Comparison of ENCODE assay signal across 20 cellular contexts in the genomic region with DNA sequence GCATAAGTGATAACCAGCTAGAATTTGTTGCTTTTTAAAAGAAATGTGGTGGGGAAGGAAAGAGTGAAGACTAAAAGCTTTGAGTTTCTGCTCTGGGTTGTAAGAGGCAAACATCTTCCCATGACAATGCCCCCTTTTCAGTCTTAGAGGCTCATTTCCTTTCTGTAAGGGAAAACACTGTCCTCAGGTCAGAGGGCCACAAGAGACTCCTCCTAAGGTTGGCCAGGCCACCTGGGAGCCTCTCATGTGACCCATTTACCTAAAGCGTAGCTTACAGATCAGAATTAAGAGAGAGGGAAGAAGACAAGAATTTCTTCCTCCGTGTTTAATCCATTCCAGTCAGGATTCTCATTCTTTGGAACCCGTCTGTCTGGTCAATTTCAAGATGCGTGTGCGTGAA.
A peak's percentile ranks its signal among the peaks of the same experiment; 100 is the strongest.
DNase-seq lines count a peak whose midpoint lies in the region; ATAC-seq, FAIRE-seq and TF ChIP-seq lines count a peak whose summit lies in the region.
"Had no signal": no experiment of that assay in that cellular context is flagged by ENCODE, and none has a peak within 500 bp of the region (broad histone marks: within the 10 kb centered on the region; RNA-seq: fewer than 3 reads in every experiment).

No MANE protein-coding gene starts in this region.

- H3K9me3 Mint-ChIP-seq in H9: no peaks in the 10 kb centered on the region; a peak in 1 of 5 replicates
- H3K9me3 Mint-ChIP-seq in osteocyte (ENCODE audit: unreplicated experiment): no peaks in the 10 kb centered on the region
- H3K9me3 Mint-ChIP-seq in stimulated activated naive B cell treated with anti-CD40 and anti-IgM and Interleukin-4, amounts not matched to agents 10 μg/mL and 1 μg/mL and 100 μg/mL, for 72 hours: peaks cover 0 to 3% of the 10 kb centered on the region in 2 donors

- H3K4me2 ChIP-seq in H9 (ENCODE audit: insufficient read depth, insufficient read length, low read length) (peak overlapping the region; percentile 6), H1 (ENCODE audit: insufficient read depth in 1 of 2, low read depth in 2 of 2, low read length in 2 of 2) (peak overlapping the region; percentile 12 to 51; a peak in 3 of 4 replicates), mesenchymal stem cell (ENCODE audit: low read length, poor library complexity, severe bottlenecking) (no peak overlapping the region)

- H3K56ac ChIP-seq in H9 (ENCODE audit: insufficient read length, low read depth, low read length) (no peak overlapping the region), H1 (replicated peaks; ENCODE audit: insufficient read length, low read depth, low read length) (no peak overlapping the region)

- H3K9me3 ChIP-seq in H9 (ENCODE audit: control insufficient read depth, low read depth, low read length) (no peaks in the 10 kb centered on the region), H1 (ENCODE audit: insufficient read depth in 2 of 2, low read depth in 1 of 2, low read length in 1 of 2) (no peaks in the 10 kb centered on the region), mesenchymal stem cell (ENCODE audit: control insufficient read depth, low read length) (no peaks in the 10 kb centered on the region), left lung (no peaks in the 10 kb centered on the region), tibial artery (no peaks in the 10 kb centered on the region)

- H3K4me1 Mint-ChIP-seq in H9: peaks cover 29 to 37% of the 10 kb centered on the region in 2 experiments
- H3K4me1 Mint-ChIP-seq in osteocyte (ENCODE audit: unreplicated experiment): peaks cover 60% of the 10 kb centered on the region
- H3K4me1 Mint-ChIP-seq in stimulated activated naive B cell treated with anti-CD40 and anti-IgM and Interleukin-4, amounts not matched to agents 10 μg/mL and 1 μg/mL and 100 μg/mL, for 72 hours: peaks cover 0 to 3% of the 10 kb centered on the region in 2 donors
- H3K4me1 Mint-ChIP-seq: CD4-positive, alpha-beta memory T cell had no signal

- H3K9ac ChIP-seq in H9 (ENCODE audit: extremely low read depth, insufficient read length, low read length) (no peak overlapping the region), H1 (replicated peaks in 1 of 4; ENCODE audit: extremely low read depth in 1 of 4, low read depth in 3 of 4, low read length in 3 of 4) (no peak overlapping the region), mesenchymal stem cell (ENCODE audit: low read length) (no peak overlapping the region)

- no peak overlapping the region for H2BK15ac ChIP-seq in H9 (ENCODE audit: low read depth, low read length)
- no peak overlapping the region for H2BK15ac ChIP-seq in H1 (ENCODE audit: low read length)
- H2BK15ac ChIP-seq in mesenchymal stem cell (ENCODE audit: low read depth, poor library complexity, severe bottlenecking): peak overlapping the region; percentile 67

- H4K20me1 ChIP-seq in H9 (ENCODE audit: control insufficient read depth, insufficient read depth, insufficient read length) (no peaks in the 10 kb centered on the region), H1 (replicated peaks in 1 of 2; ENCODE audit: control insufficient read depth in 1 of 2, insufficient read depth in 2 of 2, low read length in 2 of 2) (no peaks in the 10 kb centered on the region)

- H3K23me2 ChIP-seq in H9 (ENCODE audit: insufficient read length, low read depth, low read length, poor library complexity, severe bottlenecking): no peaks in the 10 kb centered on the region
- H3K23me2 ChIP-seq in H1 (ENCODE audit: low read depth, low read length): peaks cover 2% of the 10 kb centered on the region; the same call in 1 of the 2 replicates

- H3K4me3 Mint-ChIP-seq in H9 (peak overlapping the region in 1 of 2 experiments; percentile 51; a peak in 1 of 5 replicates), osteocyte (ENCODE audit: unreplicated experiment) (no peak overlapping the region)
- H3K4me3 Mint-ChIP-seq in stimulated activated naive B cell treated with anti-CD40 and anti-IgM and Interleukin-4, amounts not matched to agents 10 μg/mL and 1 μg/mL and 100 μg/mL, for 72 hours: no peak overlapping the region
- H3K4me3 Mint-ChIP-seq: CD4-positive, alpha-beta memory T cell had no signal

- TF ChIP-seq EP300 in H1 (IDR thresholded peaks at IDR 0.05; ENCODE audit: borderline replicate concordance in 1 of 2, low read depth in 2 of 2, low read length in 2 of 2): no peak

- no peaks in the 10 kb centered on the region for H3K36me3 Mint-ChIP-seq in H9 (ENCODE audit: insufficient read depth in 1 of 3, low read depth in 3 of 3)
- H3K36me3 Mint-ChIP-seq in osteocyte (ENCODE audit: unreplicated experiment): no peaks in the 10 kb centered on the region
- H3K36me3 Mint-ChIP-seq in stimulated activated naive B cell treated with anti-CD40 and anti-IgM and Interleukin-4, amounts not matched to agents 10 μg/mL and 1 μg/mL and 100 μg/mL, for 72 hours: no peaks in the 10 kb centered on the region
- H3K36me3 Mint-ChIP-seq: CD4-positive, alpha-beta memory T cell had no signal

- H3K27ac ChIP-seq in H9 (ENCODE audit: insufficient read length, low read depth, low read length) (no peak overlapping the region), H1 (ENCODE audit: low read depth, low read length) (no peak overlapping the region), mesenchymal stem cell (ENCODE audit: low read length, poor library complexity, severe bottlenecking) (no peak overlapping the region), left lung (no peak overlapping the region), tibial artery (no peak overlapping the region)

- CTCF ChIA-PET in H1 (lab: Charles Lee; ENCODE audit: partially characterized antibody): interaction anchor here (0.7 to 0.8 kb wide), 2 partner anchors 215 to 219 kb away, joined by 3 read pairs; no protein-coding TSS in a partner anchor

- no peak for TF ChIP-seq RAD21 in H1 (IDR thresholded peaks at IDR 0.05 in 1 of 2, conservative IDR thresholded peaks at IDR 0.05 in 1 of 2; ENCODE audit: low read depth in 2 of 2, low read length in 2 of 2)

- H2BK20ac ChIP-seq in H9 (ENCODE audit: low read depth, low read length, poor library complexity, severe bottlenecking): no peak overlapping the region
- H2BK20ac ChIP-seq in H1 (ENCODE audit: low read length): 0 out of 2 replicates have a peak overlapping the region, but pooled peaks have one; percentile 75

- H2AFZ ChIP-seq in H9 (ENCODE audit: low read length) (peak overlapping the region; percentile 78), H1 (ENCODE audit: low read length) (peak overlapping the region; percentile 8), mesenchymal stem cell (ENCODE audit: low read depth, low read length) (no peak overlapping the region)

- no peak for ATAC-seq in left lung
- no peak for ATAC-seq in sciatic nerve
- ATAC-seq in stimulated activated naive B cell treated with anti-CD40 and anti-IgM and Interleukin-4, amounts not matched to agents 10 μg/mL and 1 μg/mL and 100 μg/mL, for 72 hours (replicated peaks): no peak

- no peak overlapping the region for H3T11ph ChIP-seq in H9 (ENCODE audit: low read length)

- H4K8ac ChIP-seq in H9 (replicated peaks; ENCODE audit: insufficient read length, low read depth, low read length) (no peak overlapping the region), H1 (ENCODE audit: extremely low read depth, insufficient read depth, low read length) (no peak overlapping the region), mesenchymal stem cell (ENCODE audit: low read length) (peak overlapping the region; percentile 60)

- no CpG with 5 or more reads among the region's 5 CpGs for WGBS in H9 (ENCODE audit: extremely low coverage, insufficient read length, low lambda C conversion rate)
- WGBS in H1 (ENCODE audit: extremely low coverage in 1 of 2, insufficient coverage in 1 of 2, insufficient read length in 1 of 2, insufficient replicate concordance in 2 of 2, low coverage in 1 of 2, low lambda C conversion rate in 2 of 2, missing lambda C conversion rate in 1 of 2), 2 experiments: 77% methylated on average over 5 of the region's 5 CpGs; no CpG with 5 or more reads in 1 of the 2 experiments
- WGBS in mesenchymal stem cell: 50% methylated on average over 3 of the region's 5 CpGs

- H3K4me1 ChIP-seq in H9 (ENCODE audit: insufficient read depth, low read length): peaks cover 12% of the 10 kb centered on the region; the same call in 1 of the 2 replicates
- peaks cover 4 to 16% (median 9%) of the 10 kb centered on the region in 4 experiments; a peak in 6 of 7 replicates for H3K4me1 ChIP-seq in H1 (replicated peaks in 1 of 4; ENCODE audit: control insufficient read depth in 3 of 4, insufficient read depth in 4 of 4, low read length in 3 of 4)
- peaks cover 5% of the 10 kb centered on the region for H3K4me1 ChIP-seq in mesenchymal stem cell (ENCODE audit: control insufficient read depth, insufficient read depth, low read depth, low read length)
- no peaks in the 10 kb centered on the region for H3K4me1 ChIP-seq in left lung
- peaks cover 0 to 7% (median 0%) of the 10 kb centered on the region in 4 donors for H3K4me1 ChIP-seq in tibial artery

- FAIRE-seq in H1 (lab: Jason Lieb, UNC): no peak
- FAIRE-seq: D721Med, GM12892 had no signal

- H3K18ac ChIP-seq in H9 (ENCODE audit: insufficient read length, low read depth, low read length): no peak overlapping the region
- H3K18ac ChIP-seq in H1 (ENCODE audit: extremely low read depth, low read length): no peak overlapping the region
- no peak overlapping the region for H3K18ac ChIP-seq in mesenchymal stem cell (ENCODE audit: low read depth in 1 of 2, low read length in 2 of 2)

- POLR2A ChIA-PET in H1 (lab: Charles Lee; ENCODE audit: partially characterized antibody): interaction anchor here (1.3 kb wide), 1 partner anchor 8 kb away, joined by 3 read pairs; no protein-coding TSS in a partner anchor

- no peak for TF ChIP-seq POLR2A in H1 (IDR thresholded peaks at IDR 0.05; ENCODE audit: control extremely low read depth in 1 of 2, low read depth in 2 of 2, low read length in 2 of 2)

- H3K14ac ChIP-seq in H9 (ENCODE audit: insufficient read depth, low read length) (no peak overlapping the region), H1 (ENCODE audit: insufficient read length) (no peak overlapping the region), mesenchymal stem cell (ENCODE audit: low read length in 2 of 2) (no peak overlapping the region)

- no peak overlapping the region for H2BK5ac ChIP-seq in H9 (ENCODE audit: insufficient read length, low read length)
- peak overlapping the region; percentile 46; the same call in 1 of the 2 replicates for H2BK5ac ChIP-seq in H1 (ENCODE audit: low read depth, low read length)
- H2BK5ac ChIP-seq in mesenchymal stem cell (ENCODE audit: low read depth, low read length, poor library complexity, severe bottlenecking): no peak overlapping the region

- no peaks in the 10 kb centered on the region for H3K79me2 ChIP-seq in H9 (ENCODE audit: insufficient read depth, low read length)
- H3K79me2 ChIP-seq in H1 (ENCODE audit: control insufficient read depth in 1 of 2, insufficient read depth in 2 of 2, low read length in 2 of 2): no peaks in the 10 kb centered on the region

- H3K4me3 ChIP-seq in H1 (ENCODE audit: extremely low read depth in 1 of 4, insufficient read depth in 2 of 4, low read depth in 3 of 4, low read length in 4 of 4): 0 out of 8 replicates have a peak overlapping the region, but pooled peaks of 1 of the 4 experiments have one; percentile 12
- no peak overlapping the region for H3K4me3 ChIP-seq in mesenchymal stem cell (ENCODE audit: insufficient read depth in 1 of 2, low read depth in 1 of 2, low read length in 2 of 2)
- no peak overlapping the region for H3K4me3 ChIP-seq in left lung
- H3K4me3 ChIP-seq in tibial artery: no peak overlapping the region

- intact Hi-C loops in left lung (cut with DNase I) (no loop called here), sciatic nerve (cut with DNase I) (no loop called here), tibial artery (cut with DNase I; ENCODE audit: low total_unique reads) (no loop called here)

- no peak overlapping the region for H3K4ac ChIP-seq in H9 (ENCODE audit: low read depth, low read length)
- no peak overlapping the region for H3K4ac ChIP-seq in H1 (replicated peaks; ENCODE audit: insufficient read length, low read depth, low read length)
- H3K4ac ChIP-seq in mesenchymal stem cell (ENCODE audit: low read depth in 1 of 2, low read length in 2 of 2): no peak overlapping the region

- H4K5ac ChIP-seq in H9 (ENCODE audit: insufficient read length, low read depth, low read length) (no peak overlapping the region), H1 (ENCODE audit: insufficient read length, low read depth, low read length) (no peak overlapping the region)

- H3K27ac Mint-ChIP-seq in H9 (peak overlapping the region; percentile 37 to 95 (median 74); a peak in 5 of 7 replicates), osteocyte (ENCODE audit: unreplicated experiment) (peak overlapping the region; percentile 69)
- no peak overlapping the region for H3K27ac Mint-ChIP-seq in stimulated activated naive B cell treated with anti-CD40 and anti-IgM and Interleukin-4, amounts not matched to agents 10 μg/mL and 1 μg/mL and 100 μg/mL, for 72 hours
- H3K27ac Mint-ChIP-seq: CD4-positive, alpha-beta memory T cell had no signal

- H4K91ac ChIP-seq in H9 (ENCODE audit: insufficient read length, low read depth, low read length) (no peak overlapping the region), H1 (replicated peaks; ENCODE audit: insufficient read length, low read length) (no peak overlapping the region), mesenchymal stem cell (ENCODE audit: low read length) (no peak overlapping the region)

- H3K23ac ChIP-seq in H9 (ENCODE audit: insufficient read length, low read depth, low read length) (no peak overlapping the region), H1 (ENCODE audit: insufficient read length) (no peak overlapping the region), mesenchymal stem cell (ENCODE audit: low read length in 2 of 2) (no peak overlapping the region)

- no peaks in the 10 kb centered on the region for H3K79me1 ChIP-seq in H9 (ENCODE audit: insufficient read depth, low read depth, low read length, poor library complexity, severe bottlenecking)
- no peaks in the 10 kb centered on the region for H3K79me1 ChIP-seq in H1 (ENCODE audit: low read depth, low read length)
- no peaks in the 10 kb centered on the region for H3K79me1 ChIP-seq in mesenchymal stem cell (replicated peaks; ENCODE audit: low read length, poor library complexity, severe bottlenecking)

- H3K27me3 Mint-ChIP-seq in H9 (ENCODE audit: low read depth) (no peaks in the 10 kb centered on the region; the same call in 1 of the 2 replicates), osteocyte (ENCODE audit: unreplicated experiment) (no peaks in the 10 kb centered on the region)
- peaks cover 35 to 37% of the 10 kb centered on the region in 2 donors for H3K27me3 Mint-ChIP-seq in stimulated activated naive B cell treated with anti-CD40 and anti-IgM and Interleukin-4, amounts not matched to agents 10 μg/mL and 1 μg/mL and 100 μg/mL, for 72 hours

- H2BK12ac ChIP-seq in H9 (ENCODE audit: insufficient read length, low read depth, low read length) (no peak overlapping the region), H1 (ENCODE audit: low read depth, low read length) (no peak overlapping the region), mesenchymal stem cell (ENCODE audit: low read length in 2 of 2) (no peak overlapping the region)

- TF ChIP-seq CTCF in H9 (conservative IDR thresholded peaks at IDR 0.05) (no peak), H1 (IDR thresholded peaks at IDR 0.05; ENCODE audit: control extremely low read depth in 1 of 3, insufficient read depth in 1 of 3, low read depth in 1 of 3, low read length in 3 of 3) (no peak), osteocyte (IDR thresholded peaks at IDR 0.05) (no peak), left lung (IDR thresholded peaks at IDR 0.05) (no peak), tibial artery (IDR thresholded peaks at IDR 0.05) (no peak)

- H3K27me3 ChIP-seq in H9 (ENCODE audit: insufficient read depth, low read length) (no peaks in the 10 kb centered on the region), H1 (replicated peaks in 1 of 4; ENCODE audit: control insufficient read depth in 3 of 4, extremely low read depth in 1 of 4, insufficient read depth in 3 of 4, low read length in 3 of 4) (no peaks in the 10 kb centered on the region), mesenchymal stem cell (ENCODE audit: control insufficient read depth in 1 of 2, insufficient read depth in 1 of 2, low read length in 2 of 2) (peaks cover 0 to 62% of the 10 kb centered on the region in 2 experiments), left lung (peaks cover 0 to 32% of the 10 kb centered on the region in 2 donors), tibial artery (no peaks in the 10 kb centered on the region)

- H3K36me3 ChIP-seq in H1 (ENCODE audit: control insufficient read depth in 2 of 4, insufficient read depth in 4 of 4, low read length in 3 of 4): no peaks in the 10 kb centered on the region
- no peaks in the 10 kb centered on the region for H3K36me3 ChIP-seq in mesenchymal stem cell (ENCODE audit: control insufficient read depth in 1 of 2, insufficient read depth in 2 of 2, low read depth in 1 of 2, low read length in 2 of 2)
- H3K36me3 ChIP-seq in left lung: no peaks in the 10 kb centered on the region
- no peaks in the 10 kb centered on the region for H3K36me3 ChIP-seq in tibial artery

- DNase-seq in H9 (no peak), H1 (ENCODE audit: low read depth in 1 of 2, low spot score in 2 of 2) (no peak), mesenchymal stem cell (no peak), osteocyte (ENCODE audit: extremely low spot score, unreplicated experiment) (no peak), left lung (no peak), sciatic nerve (ENCODE audit: low spot score) (no peak), tibial artery (no peak)
- DNase-seq in stimulated activated naive B cell treated with anti-CD40 and anti-IgM and Interleukin-4, amounts not matched to agents 10 μg/mL and 1 μg/mL and 100 μg/mL, for 72 hours: no peak
- DNase-seq: AML-193; CD4-positive, alpha-beta memory T cell; DMS79 treated with DMSO at 0.1 percent for 48 hours; GDM1; Karpas-422; MM.1S; NCI-H187 treated with DMSO at 0.1 percent for 48 hours; NCI-H2171; NCI-H510A; SHP77 treated with DMSO at 0.1 percent for 48 hours had no signal

- H2BK120ac ChIP-seq in H9 (ENCODE audit: low read depth, low read length, poor library complexity, severe bottlenecking): no peak overlapping the region
- no peak overlapping the region for H2BK120ac ChIP-seq in H1 (replicated peaks; ENCODE audit: low read depth, low read length)
- H2BK120ac ChIP-seq in mesenchymal stem cell (ENCODE audit: low read depth, low read length): no peak overlapping the region

- no peak overlapping the region for H2AK5ac ChIP-seq in H9 (ENCODE audit: insufficient read length, low read length)
- H2AK5ac ChIP-seq in H1 (ENCODE audit: low read depth, low read length): no peak overlapping the region
- H2AK5ac ChIP-seq in mesenchymal stem cell (ENCODE audit: low read length, severe bottlenecking): no peak overlapping the region
